ENCODE assay signal across 38 cellular contexts in the genomic region with DNA sequence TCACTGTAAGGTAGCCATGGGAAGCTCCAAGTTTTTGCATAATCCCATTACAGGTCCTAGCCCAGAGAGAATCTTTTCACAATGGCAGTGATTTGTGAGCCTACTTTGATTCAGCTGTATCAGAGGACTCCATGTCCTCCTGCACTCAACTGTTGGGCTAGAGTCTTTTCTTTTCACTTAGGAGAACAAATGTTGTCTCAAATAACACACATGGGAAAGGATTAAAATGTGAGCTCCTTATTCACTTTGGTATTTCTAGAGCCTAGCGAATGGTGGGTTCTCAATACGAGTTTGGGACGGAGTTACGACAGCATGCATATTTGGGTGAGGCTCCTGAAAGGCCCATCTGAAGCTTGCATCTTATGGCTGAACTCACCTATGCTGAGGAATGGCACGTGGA.
"Had no signal": no experiment of that assay in that cellular context is flagged by ENCODE, and none has a peak within 500 bp of the region (broad histone marks: within the 10 kb centered on the region; RNA-seq: fewer than 3 reads in every experiment).

No MANE protein-coding gene starts in this region.

- H3K9me3 Mint-ChIP-seq: activated naive CD4-positive, alpha-beta T cell treated with anti-CD3 and anti-CD28 coated beads for 36 hours; activated naive CD4-positive, alpha-beta T cell treated with anti-CD3 and anti-CD28 coated beads, Interleukin-2, amount 10 ng/mL, durations not matched to agents 7 days and 5 days; activated naive CD4-positive, alpha-beta T cell treated with anti-CD3 and anti-CD28 coated beads, Interleukin-2, amount 50 U/mL, for 24 hours; activated naive CD8-positive, alpha-beta T cell treated with anti-CD3 and anti-CD28 coated beads for 36 hours; activated naive CD8-positive, alpha-beta T cell treated with anti-CD3 and anti-CD28 coated beads, Interleukin-2, amount 10 ng/mL, durations not matched to agents 7 days and 5 days; activated T-cell treated with anti-CD3 and anti-CD28 coated beads, Interleukin-2, amount 50 U/mL, for 24 hours; activated T-cell treated with anti-CD3 and anti-CD28 coated beads, Interleukin-2, amount 50 U/mL, for 4 hours; activated T-helper 1 cell treated with anti-CD3 and anti-CD28 coated beads, Interleukin-12 subunit alpha, Interleukin-12 subunit beta, Interleukin-2, Interleukin-4 antibody, amounts not matched to agents 30 ng/mL and 10 ng/mL and 1 ng/mL, durations not matched to agents 14 hours and 24 hours and 36 hours; activated T-helper 17 cell treated with anti-CD3 and anti-CD28 coated beads, Interleukin-2, amount 50 U/mL, for 72 hours; activated T-helper 2 cell treated with anti-CD3 and anti-CD28 coated beads, Interferon-gamma antibody, Interleukin-2, Interleukin-4, amounts not matched to agents 10 μg/mL and 5 μg/mL and 100 μg/mL, durations not matched to agents 14 hours and 24 hours and 36 hours had no signal

- H3K27ac ChIP-seq: adrenal gland, ascending aorta, body of pancreas, brain microvascular endothelial cell, breast epithelium, cardiac muscle cell had no signal

- ATAC-seq: activated naive CD4-positive, alpha-beta T cell treated with anti-CD3 and anti-CD28 coated beads, Interleukin-2, amount 50 U/mL, for 72 hours; activated naive CD8-positive, alpha-beta T cell treated with anti-CD3 and anti-CD28 coated beads, Interleukin-2, amount 50 U/mL, for 24 hours; activated T-cell treated with anti-CD3 and anti-CD28 coated beads, Interleukin-2, amount 50 U/mL, for 4 hours; activated T-cell treated with anti-CD3 and anti-CD28 coated beads, Interleukin-2, amount 50 U/mL, for 72 hours; activated T-helper 17 cell treated with anti-CD3 and anti-CD28 coated beads, Interleukin-2, amount 50 U/mL, for 72 hours; body of pancreas had no signal

- H3K27ac Mint-ChIP-seq: activated naive CD4-positive, alpha-beta T cell treated with anti-CD3 and anti-CD28 coated beads for 36 hours; activated naive CD4-positive, alpha-beta T cell treated with anti-CD3 and anti-CD28 coated beads, Interleukin-2, amount 10 ng/mL, durations not matched to agents 7 days and 5 days; activated naive CD4-positive, alpha-beta T cell treated with anti-CD3 and anti-CD28 coated beads, Interleukin-2, amount 50 U/mL, for 24 hours; activated naive CD4-positive, alpha-beta T cell treated with anti-CD3 and anti-CD28 coated beads, Interleukin-2, amount 50 U/mL, for 72 hours; activated naive CD8-positive, alpha-beta T cell; activated naive CD8-positive, alpha-beta T cell treated with anti-CD3 and anti-CD28 coated beads for 36 hours; activated naive CD8-positive, alpha-beta T cell treated with anti-CD3 and anti-CD28 coated beads, Interleukin-2, amount 10 ng/mL, durations not matched to agents 7 days and 5 days; activated naive CD8-positive, alpha-beta T cell treated with anti-CD3 and anti-CD28 coated beads, Interleukin-2, amount 50 U/mL, for 24 hours; activated T-cell treated with anti-CD3 and anti-CD28 coated beads, Interleukin-2, amount 50 U/mL, for 24 hours; activated T-cell treated with anti-CD3 and anti-CD28 coated beads, Interleukin-2, amount 50 U/mL, for 72 hours; activated T-helper 1 cell treated with anti-CD3 and anti-CD28 coated beads, Interleukin-12 subunit alpha, Interleukin-12 subunit beta, Interleukin-2, Interleukin-4 antibody, amounts not matched to agents 30 ng/mL and 10 ng/mL and 1 ng/mL, durations not matched to agents 14 hours and 24 hours and 36 hours; activated T-helper 17 cell treated with anti-CD3 and anti-CD28 coated beads, Interleukin-2, amount 50 U/mL, for 72 hours; activated T-helper 2 cell treated with anti-CD3 and anti-CD28 coated beads, Interferon-gamma antibody, Interleukin-2, Interleukin-4, amounts not matched to agents 10 μg/mL and 5 μg/mL and 100 μg/mL, durations not matched to agents 14 hours and 24 hours and 36 hours; brain had no signal

- H3K4me1 Mint-ChIP-seq: activated naive CD4-positive, alpha-beta T cell treated with anti-CD3 and anti-CD28 coated beads, Interleukin-2, amount 10 ng/mL, durations not matched to agents 7 days and 5 days; activated naive CD4-positive, alpha-beta T cell treated with anti-CD3 and anti-CD28 coated beads, Interleukin-2, amount 50 U/mL, for 24 hours; activated naive CD8-positive, alpha-beta T cell treated with anti-CD3 and anti-CD28 coated beads for 36 hours; activated naive CD8-positive, alpha-beta T cell treated with anti-CD3 and anti-CD28 coated beads, Interleukin-2, amount 10 ng/mL, durations not matched to agents 7 days and 5 days; activated naive CD8-positive, alpha-beta T cell treated with anti-CD3 and anti-CD28 coated beads, Interleukin-2, amount 50 U/mL, for 24 hours; activated T-helper 17 cell treated with anti-CD3 and anti-CD28 coated beads, Interleukin-2, amount 50 U/mL, for 72 hours; central memory CD8-positive, alpha-beta T cell had no signal

- H3K4me3 ChIP-seq: adrenal gland, ascending aorta, body of pancreas, breast epithelium, cardiac muscle cell had no signal

- DNase-seq: activated effector memory CD4-positive, alpha-beta T cell treated with anti-CD3 and anti-CD28 coated beads, Interleukin-2, amount 50 U/mL, for 16 hours; activated effector memory CD4-positive, alpha-beta T cell treated with Interleukin-2 at 50 U/mL for 16 hours; activated gamma-delta T cell; activated gamma-delta T cell treated with Interleukin-2 at 50 U/mL for 16 hours; activated naive CD4-positive, alpha-beta T cell; activated naive CD4-positive, alpha-beta T cell treated with anti-CD3 and anti-CD28 coated beads for 36 hours; activated naive CD4-positive, alpha-beta T cell treated with anti-CD3 and anti-CD28 coated beads, Interleukin-2, amount 10 ng/mL, durations not matched to agents 7 days and 5 days; activated naive CD4-positive, alpha-beta T cell treated with anti-CD3 and anti-CD28 coated beads, Interleukin-2, amount 50 U/mL, for 16 hours; activated naive CD4-positive, alpha-beta T cell treated with Interleukin-2 at 50 U/mL for 16 hours; activated naive CD8-positive, alpha-beta T cell treated with anti-CD3 and anti-CD28 coated beads for 36 hours; activated naive CD8-positive, alpha-beta T cell treated with anti-CD3 and anti-CD28 coated beads, Interleukin-2, amount 10 ng/mL, durations not matched to agents 7 days and 5 days; activated naive CD8-positive, alpha-beta T cell treated with anti-CD3 and anti-CD28 coated beads, Interleukin-2, amount 50 U/mL, for 24 hours; activated T-cell treated with anti-CD3 and anti-CD28 coated beads, Interleukin-2, amount 50 U/mL, for 1 hour; activated T-cell treated with anti-CD3 and anti-CD28 coated beads, Interleukin-2, amount 50 U/mL, for 24 hours; activated T-cell treated with anti-CD3 and anti-CD28 coated beads, Interleukin-2, amount 50 U/mL, for 4 hours; activated T-cell treated with anti-CD3 and anti-CD28 coated beads, Interleukin-2, amount 50 U/mL, for 48 hours; activated T-cell treated with anti-CD3 and anti-CD28 coated beads, Interleukin-2, amount 50 U/mL, for 72 hours; adrenal gland; amniotic stem cell; amygdala; anterior cingulate cortex; aorta; body of pancreas; brain microvascular endothelial cell; caudate nucleus; central memory CD4-positive, alpha-beta T cell; cerebellar nuclear complex had no signal

- H3K36me3 Mint-ChIP-seq: activated naive CD4-positive, alpha-beta T cell treated with anti-CD3 and anti-CD28 coated beads, Interleukin-2, amount 10 ng/mL, durations not matched to agents 7 days and 5 days; activated naive CD4-positive, alpha-beta T cell treated with anti-CD3 and anti-CD28 coated beads, Interleukin-2, amount 50 U/mL, for 24 hours; activated naive CD8-positive, alpha-beta T cell; activated naive CD8-positive, alpha-beta T cell treated with anti-CD3 and anti-CD28 coated beads for 36 hours; activated naive CD8-positive, alpha-beta T cell treated with anti-CD3 and anti-CD28 coated beads, Interleukin-2, amount 10 ng/mL, durations not matched to agents 7 days and 5 days; brain had no signal

- H3K36me3 ChIP-seq: adrenal gland, ascending aorta, brain microvascular endothelial cell, breast epithelium, cardiac muscle cell had no signal

- H3K4me3 Mint-ChIP-seq: activated naive CD4-positive, alpha-beta T cell treated with anti-CD3 and anti-CD28 coated beads for 36 hours; activated naive CD4-positive, alpha-beta T cell treated with anti-CD3 and anti-CD28 coated beads, Interleukin-2, amount 10 ng/mL, durations not matched to agents 7 days and 5 days; activated naive CD4-positive, alpha-beta T cell treated with anti-CD3 and anti-CD28 coated beads, Interleukin-2, amount 50 U/mL, for 24 hours; activated naive CD8-positive, alpha-beta T cell; activated naive CD8-positive, alpha-beta T cell treated with anti-CD3 and anti-CD28 coated beads for 36 hours; activated naive CD8-positive, alpha-beta T cell treated with anti-CD3 and anti-CD28 coated beads, Interleukin-2, amount 10 ng/mL, durations not matched to agents 7 days and 5 days; activated naive CD8-positive, alpha-beta T cell treated with anti-CD3 and anti-CD28 coated beads, Interleukin-2, amount 50 U/mL, for 24 hours; activated T-cell treated with anti-CD3 and anti-CD28 coated beads, Interleukin-2, amount 50 U/mL, for 24 hours; activated T-cell treated with anti-CD3 and anti-CD28 coated beads, Interleukin-2, amount 50 U/mL, for 4 hours; activated T-cell treated with anti-CD3 and anti-CD28 coated beads, Interleukin-2, amount 50 U/mL, for 72 hours; activated T-helper 1 cell treated with anti-CD3 and anti-CD28 coated beads, Interleukin-12 subunit alpha, Interleukin-12 subunit beta, Interleukin-2, Interleukin-4 antibody, amounts not matched to agents 30 ng/mL and 10 ng/mL and 1 ng/mL, durations not matched to agents 14 hours and 24 hours and 36 hours; activated T-helper 17 cell treated with anti-CD3 and anti-CD28 coated beads, Interleukin-2, amount 50 U/mL, for 72 hours; brain; central memory CD8-positive, alpha-beta T cell had no signal

- H3K27me3 ChIP-seq: adrenal gland, ascending aorta, body of pancreas, brain microvascular endothelial cell, breast epithelium, cardiac muscle cell had no signal

- H3K4me1 ChIP-seq: adrenal gland, ascending aorta, body of pancreas, breast epithelium had no signal

- H3K27me3 Mint-ChIP-seq: activated naive CD4-positive, alpha-beta T cell treated with anti-CD3 and anti-CD28 coated beads, Interleukin-2, amount 10 ng/mL, durations not matched to agents 7 days and 5 days; activated naive CD4-positive, alpha-beta T cell treated with anti-CD3 and anti-CD28 coated beads, Interleukin-2, amount 50 U/mL, for 24 hours; activated naive CD8-positive, alpha-beta T cell treated with anti-CD3 and anti-CD28 coated beads, Interleukin-2, amount 10 ng/mL, durations not matched to agents 7 days and 5 days; activated naive CD8-positive, alpha-beta T cell treated with anti-CD3 and anti-CD28 coated beads, Interleukin-2, amount 50 U/mL, for 24 hours; activated T-cell treated with anti-CD3 and anti-CD28 coated beads, Interleukin-2, amount 50 U/mL, for 24 hours; brain; central memory CD8-positive, alpha-beta T cell had no signal

- H3K9me3 ChIP-seq: adrenal gland, ascending aorta, body of pancreas, breast epithelium had no signal
